In genomic region chr11:61743486-61744095, GRCh38 we compare ENCODE assay signal across 17 cellular contexts. TPM values are rescaled to one million over a fixed set of nuclear protein-coding genes. Genes with fewer than 3 reads are reported as not detected.
DNase-seq lines count a peak whose midpoint lies in the region; ATAC-seq, FAIRE-seq and TF ChIP-seq lines count a peak whose summit lies in the region.
"Had no signal": no experiment of that assay in that cellular context is flagged by ENCODE, and none has a peak within 500 bp of the region (broad histone marks: within the 10 kb centered on the region; RNA-seq: fewer than 3 reads in every experiment).

No MANE protein-coding gene starts in this region.

- 27% methylated on average over 34 of the region's 42 CpGs for WGBS in K562 (ENCODE audit: insufficient coverage, low coverage, missing lambda C conversion rate)

- no peak overlapping the region for H3K4me2 ChIP-seq in GM23338
- H3K4me2 ChIP-seq in K562 (ENCODE audit: insufficient read depth, low read length) = no peak overlapping the region; the same call in 1 of the 2 replicates
- no peak overlapping the region for H3K4me2 ChIP-seq in OCI-LY7 (ENCODE audit: low read length)

- no peak for TF ChIP-seq EP300 in K562 (IDR thresholded peaks at IDR 0.05; ENCODE audit: low read length)

- no peaks in the 10 kb centered on the region for H3F3A ChIP-seq in GM23338 (replicated peaks; ENCODE audit: low read depth)

- H3K27me3 ChIP-seq in GM23338 (ENCODE audit: insufficient read depth) (no peaks in the 10 kb centered on the region), K562 (ENCODE audit: control insufficient read depth in 2 of 2, insufficient read depth in 2 of 2, low read length in 2 of 2) (no peaks in the 10 kb centered on the region)

- no peak overlapping the region for H3K4me3 Mint-ChIP-seq in GM23338
- H3K4me3 Mint-ChIP-seq in glutamatergic neuron (ENCODE audit: unreplicated experiment) = no peak overlapping the region
- H3K4me3 Mint-ChIP-seq in activated CD4-positive, alpha-beta T cell treated with anti-CD3 and anti-CD28 coated beads, Interleukin-2, amount 10 ng/mL, durations not matched to agents 24 days and 14 days = no peak overlapping the region
- H3K4me3 Mint-ChIP-seq: CD4-positive, alpha-beta memory T cell had no signal

- intact Hi-C loops in K562 (cut with micrococcal nuclease) = no loop called here
- intact Hi-C loops in OCI-LY7 (cut with micrococcal nuclease; ENCODE audit: unreplicated experiment) = no loop called here
- intact Hi-C loops in activated CD4-positive, alpha-beta T cell treated with anti-CD3 and anti-CD28 coated beads, Interleukin-2, amount 10 ng/mL, durations not matched to agents 24 days and 14 days (cut with micrococcal nuclease) = no loop called here

- no peaks in the 10 kb centered on the region; the same call in 1 of the 2 replicates for H3K4me1 ChIP-seq in GM23338 (ENCODE audit: insufficient read depth)
- peaks cover 17 to 76% of the 10 kb centered on the region in 2 experiments for H3K4me1 ChIP-seq in K562 (replicated peaks in 1 of 2; ENCODE audit: control insufficient read depth in 2 of 2, insufficient read depth in 2 of 2, low read length in 2 of 2)
- no peaks in the 10 kb centered on the region for H3K4me1 ChIP-seq in OCI-LY7 (ENCODE audit: insufficient read depth, low read length, poor library complexity, severe bottlenecking)

- H3K9me3 Mint-ChIP-seq in GM23338 (no peaks in the 10 kb centered on the region), glutamatergic neuron (ENCODE audit: unreplicated experiment) (peaks cover 6% of the 10 kb centered on the region)
- H3K9me3 Mint-ChIP-seq in activated CD4-positive, alpha-beta T cell treated with anti-CD3 and anti-CD28 coated beads, Interleukin-2, amount 10 ng/mL, durations not matched to agents 24 days and 14 days = no peaks in the 10 kb centered on the region
- H3K9me3 Mint-ChIP-seq: CD4-positive, alpha-beta memory T cell had no signal

- H3K4me3 ChIP-seq in GM23338 = no peak overlapping the region
- H3K4me3 ChIP-seq in K562 = no peak overlapping the region
- H3K4me3 ChIP-seq in OCI-LY7 (ENCODE audit: low read depth, low read length, poor library complexity, severe bottlenecking) = no peak overlapping the region

- H3K36me3 Mint-ChIP-seq in GM23338 (ENCODE audit: low read depth) (peaks cover 4% of the 10 kb centered on the region; the same call in 2 of the 3 replicates), glutamatergic neuron (ENCODE audit: unreplicated experiment) (no peaks in the 10 kb centered on the region)
- H3K36me3 Mint-ChIP-seq in activated CD4-positive, alpha-beta T cell treated with anti-CD3 and anti-CD28 coated beads, Interleukin-2, amount 10 ng/mL, durations not matched to agents 24 days and 14 days (ENCODE audit: low read depth) = no peaks in the 10 kb centered on the region
- H3K36me3 Mint-ChIP-seq: CD4-positive, alpha-beta memory T cell had no signal

- H3K27ac ChIP-seq in GM23338 (ENCODE audit: low read depth) (no peak overlapping the region), K562 (ENCODE audit: extremely low read depth, low read depth, low read length) (no peak overlapping the region), OCI-LY7 (ENCODE audit: low read depth, low read length, poor library complexity, severe bottlenecking) (no peak overlapping the region)

- no peaks in the 10 kb centered on the region for H3K9me1 ChIP-seq in K562 (ENCODE audit: control insufficient read depth, insufficient read depth, low read length)

- DNase-seq in GM23338 (ENCODE audit: low spot score) (peak; percentile 61), K562 (ENCODE audit: extremely low read depth in 1 of 4, low spot score in 3 of 4) (peak; percentile 42 to 77 (median 60)), glutamatergic neuron (peak; percentile 55), OCI-LY7 (ENCODE audit: low spot score) (no peak), erythroblast (lab: John Stamatoyannopoulos, UW) (no peak)
- DNase-seq in activated CD4-positive, alpha-beta T cell treated with anti-CD3 and anti-CD28 coated beads, Interleukin-2, amount 10 ng/mL, durations not matched to agents 24 days and 14 days = no peak
- DNase-seq: C1 segment of cervical spinal cord; Calu3; CD4-positive, alpha-beta memory T cell; COR-L47; DMS53; DMS79 treated with DMSO at 0.1 percent for 48 hours; H7 had no signal

- H3K79me2 ChIP-seq in GM23338 (replicated peaks; ENCODE audit: insufficient read depth) (no peaks in the 10 kb centered on the region), K562 (ENCODE audit: control insufficient read depth, insufficient read depth, low read length) (no peaks in the 10 kb centered on the region), OCI-LY7 (ENCODE audit: insufficient read depth, low read depth, low read length) (no peaks in the 10 kb centered on the region)

- TF ChIP-seq CTCF in GM23338 (conservative IDR thresholded peaks at IDR 0.05; ENCODE audit: low read depth in 2 of 2) (peak; percentile 12 to 23; a peak in 3 of 4 replicates), K562 (IDR thresholded peaks at IDR 0.05 in 2 of 3, conservative IDR thresholded peaks at IDR 0.05 in 1 of 3; ENCODE audit: insufficient read depth in 2 of 3, low read depth in 1 of 3, low read length in 3 of 3) (peak; percentile 10 to 39 (median 20); a peak in 3 of 6 replicates), glutamatergic neuron (IDR thresholded peaks at IDR 0.05; ENCODE audit: partially characterized antibody, unreplicated experiment) (no peak), OCI-LY7 (conservative IDR thresholded peaks at IDR 0.05; ENCODE audit: low read length) (no peak)

- H3K9ac ChIP-seq in K562 (ENCODE audit: insufficient read depth in 1 of 2, low read depth in 2 of 2, low read length in 2 of 2) = peak overlapping the region in 1 of 2 experiments; percentile 82; a peak in 2 of 4 replicates

- no peak for FAIRE-seq in K562 (lab: Jason Lieb, UNC)
- FAIRE-seq: G401.6, GM12892, H1 had no signal

- no peak for TF ChIP-seq RAD21 in K562 (CRISPR knock-in tag; conservative IDR thresholded peaks at IDR 0.05 in 1 of 2, IDR thresholded peaks at IDR 0.05 in 1 of 2)

- H3K27me3 Mint-ChIP-seq in GM23338 (ENCODE audit: insufficient read depth, low read depth, poor library complexity) (peaks cover 13% of the 10 kb centered on the region), glutamatergic neuron (ENCODE audit: unreplicated experiment) (peaks cover 3% of the 10 kb centered on the region)
- H3K27me3 Mint-ChIP-seq in activated CD4-positive, alpha-beta T cell treated with anti-CD3 and anti-CD28 coated beads, Interleukin-2, amount 10 ng/mL, durations not matched to agents 24 days and 14 days = no peaks in the 10 kb centered on the region

- H3K9me2 ChIP-seq in GM23338 (ENCODE audit: insufficient read depth) (no peaks in the 10 kb centered on the region), OCI-LY7 (ENCODE audit: insufficient read depth, low read length) (no peaks in the 10 kb centered on the region)

- POLR2A ChIA-PET in K562 (lab: Yijun Ruan, JAX) (interaction anchor here (0.6 to 1.7 kb wide), 4 partner anchors 13 to 49 kb away, joined by 3 to 7 read pairs (median 6); partner anchors contain the start of genes FEN1 and TMEM258), OCI-LY7 (lab: Charles Lee) (no interaction called here)

- TF ChIP-seq POLR2A in K562 (conservative IDR thresholded peaks at IDR 0.05) (no peak), erythroblast (IDR thresholded peaks at IDR 0.05; ENCODE audit: low read length) (no peak)

- H4K20me1 ChIP-seq in GM23338 (replicated peaks; ENCODE audit: insufficient read depth) (no peaks in the 10 kb centered on the region), K562 (replicated peaks; ENCODE audit: control insufficient read depth, insufficient read depth, low read length) (no peaks in the 10 kb centered on the region), OCI-LY7 (ENCODE audit: insufficient read depth, low read length) (no peaks in the 10 kb centered on the region)

- H2AFZ ChIP-seq in GM23338 (no peak overlapping the region), K562 (ENCODE audit: low read depth, low read length) (peak overlapping the region; percentile 47; the same call in 1 of the 2 replicates), OCI-LY7 (ENCODE audit: low read length) (no peak overlapping the region)

- CTCF ChIA-PET in K562 (lab: Yijun Ruan, JAX; ENCODE audit: low intra/inter-chr PET ratio) (no interaction called here), OCI-LY7 (lab: Charles Lee; ENCODE audit: unreplicated experiment) (no interaction called here)

- in situ Hi-C loops in K562 (cut with MboI) = no loop called here

- no peaks in the 10 kb centered on the region for H3K9me3 ChIP-seq in K562 (replicated peaks; ENCODE audit: control insufficient read depth, insufficient read depth, low read depth, low read length)
- no peaks in the 10 kb centered on the region for H3K9me3 ChIP-seq in OCI-LY7 (ENCODE audit: low read length)

- H3K27ac Mint-ChIP-seq in GM23338 (no peak overlapping the region), glutamatergic neuron (ENCODE audit: unreplicated experiment) (no peak overlapping the region)
- no peak overlapping the region for H3K27ac Mint-ChIP-seq in activated CD4-positive, alpha-beta T cell treated with anti-CD3 and anti-CD28 coated beads, Interleukin-2, amount 10 ng/mL, durations not matched to agents 24 days and 14 days
- H3K27ac Mint-ChIP-seq: CD4-positive, alpha-beta memory T cell had no signal

- ATAC-seq in GM23338 = peak; percentile 16
- ATAC-seq in K562 = peak; percentile 66
- ATAC-seq: HCT116 had no signal

- H3K4me1 Mint-ChIP-seq in GM23338 = peaks cover 6% of the 10 kb centered on the region; the same call in 1 of the 3 replicates
- peaks cover 14% of the 10 kb centered on the region for H3K4me1 Mint-ChIP-seq in glutamatergic neuron (ENCODE audit: low read depth, unreplicated experiment)
- H3K4me1 Mint-ChIP-seq in activated CD4-positive, alpha-beta T cell treated with anti-CD3 and anti-CD28 coated beads, Interleukin-2, amount 10 ng/mL, durations not matched to agents 24 days and 14 days = no peaks in the 10 kb centered on the region
- H3K4me1 Mint-ChIP-seq: CD4-positive, alpha-beta memory T cell had no signal

- BruUV-seq in K562 (replicated peaks; lab: Mats Ljungman, UMichigan) = no TSS peak
- BruUV-seq in OCI-LY7 (replicated peaks; lab: Mats Ljungman, UMichigan) = no TSS peak

- H3K36me3 ChIP-seq in GM23338 (ENCODE audit: insufficient read depth) (no peaks in the 10 kb centered on the region), K562 (ENCODE audit: control insufficient read depth, insufficient read depth, low read length) (no peaks in the 10 kb centered on the region), OCI-LY7 (ENCODE audit: insufficient read depth, low read length) (no peaks in the 10 kb centered on the region)

RNA-seq across cellular contexts. Expression of gene MYRF, which starts 8.8 kb away (rescaled TPM):
- total RNA-seq in GM23338 (2014; rRNA removed; shearing (Covaris generic)) = 5.0 and 5.5 TPM in 2 replicates
- polyA plus RNA-seq in GM23338 (2016; fragmentation: Nextera tagmentation; extraction: Ambion mirVana) (1.9 and 2.2 TPM in 2 replicates), K562 (2011; rRNA removed) (10.4 and 16.6 TPM in 2 replicates), K562 (2014; fragmentation: Illumina TruSeq; extraction: Trizol) (14.7 and 17.8 TPM in 2 replicates), K562 (2014; fragmentation: Nextera tagmentation; extraction: Ambion mirVana) (1 to 10 TPM; 2.3 TPM), K562 (2014; rRNA removed) (15.6 and 17.4 TPM in 2 replicates)
- 95.5 and 239 TPM in 2 replicates for total RNA-seq in K562 (2011; cell fraction: chromatin; rRNA removed; ENCODE audit: low replicate concordance)
- total RNA-seq in K562 (2011; cell fraction: nucleolus; rRNA removed) = 109 and 132 TPM in 2 replicates
- total RNA-seq in K562 (2011; cell fraction: nucleoplasm; rRNA removed) = 92.2 and 107 TPM in 2 replicates
- total RNA-seq in K562 (2014; rRNA removed) (7.1 and 11.0 TPM in 2 replicates), K562 (2014; rRNA removed; fragmentation: Illumina TruSeq; extraction: Trizol) (2.6 and 3.3 TPM in 2 replicates), K562 (2015; rRNA removed; fragmentation: Illumina TruSeq; extraction: Trizol) (4.0 and 4.1 TPM in 2 replicates), K562 (2021) (21.4 and 25.8 TPM in 2 replicates), glutamatergic neuron (ENCODE audit: unreplicated experiment) (0.29 TPM), OCI-LY7 (2022) (0.98 and 1.1 TPM in 2 replicates)
- polyA plus RNA-seq in K562 (2011; cell fraction: cytosol; rRNA removed) = 13.6 and 26.3 TPM in 2 replicates
- polyA plus RNA-seq in K562 (2011; cell fraction: nucleus; rRNA removed) = 104 and 152 TPM in 2 replicates
- 14.8 and 25.8 TPM in 2 replicates for polyA plus RNA-seq in K562 (2012)
- 6.8 and 8.5 TPM in 2 replicates for polyA minus RNA-seq in K562 (2011; rRNA and poly(A)+ RNA removed)
- 22.7 and 23.9 TPM in 2 replicates for polyA minus RNA-seq in K562 (2011; cell fraction: cytosol; rRNA and poly(A)+ RNA removed)
- polyA minus RNA-seq in K562 (2011; cell fraction: nucleus; rRNA and poly(A)+ RNA removed) = 32.4 and 34.1 TPM in 2 replicates
- total RNA-seq in OCI-LY7 (2014; rRNA removed; shearing (Covaris generic)) = 0.19 and 0.23 TPM in 2 replicates
- 1.1 and 1.2 TPM in 2 replicates for total RNA-seq in activated CD4-positive, alpha-beta T cell treated with anti-CD3 and anti-CD28 coated beads, Interleukin-2, amount 10 ng/mL, durations not matched to agents 24 days and 14 days

RNA-seq across cellular contexts. Expression of gene TMEM258, which starts 48.8 kb away (rescaled TPM):
- total RNA-seq in GM23338 (2014; rRNA removed; shearing (Covaris generic)) = 71.3 and 73.3 TPM in 2 replicates
- polyA plus RNA-seq in GM23338 (2016; fragmentation: Nextera tagmentation; extraction: Ambion mirVana) (519 and 553 TPM in 2 replicates), K562 (2011; rRNA removed) (630 and 713 TPM in 2 replicates), K562 (2014; fragmentation: Illumina TruSeq; extraction: Trizol) (213 and 256 TPM in 2 replicates), K562 (2014; fragmentation: Nextera tagmentation; extraction: Ambion mirVana) (100 to 1,000 TPM; 794 to 856 TPM), K562 (2014; rRNA removed) (199 and 268 TPM in 2 replicates)
- total RNA-seq in K562 (2011; cell fraction: chromatin; rRNA removed; ENCODE audit: low replicate concordance) = 88.0 and 142 TPM in 2 replicates
- 195 and 216 TPM in 2 replicates for total RNA-seq in K562 (2011; cell fraction: nucleolus; rRNA removed)
- 192 and 237 TPM in 2 replicates for total RNA-seq in K562 (2011; cell fraction: nucleoplasm; rRNA removed)
- total RNA-seq in K562 (2014; rRNA removed) (97.2 and 153 TPM in 2 replicates), K562 (2014; rRNA removed; fragmentation: Illumina TruSeq; extraction: Trizol) (227 and 239 TPM in 2 replicates), K562 (2015; rRNA removed; fragmentation: Illumina TruSeq; extraction: Trizol) (221 and 231 TPM in 2 replicates), K562 (2021) (168 and 200 TPM in 2 replicates), glutamatergic neuron (ENCODE audit: unreplicated experiment) (82.7 TPM), OCI-LY7 (2022) (173 and 174 TPM in 2 replicates)
- polyA plus RNA-seq in K562 (2011; cell fraction: cytosol; rRNA removed) = 728 and 1,027 TPM in 2 replicates
- 254 and 417 TPM in 2 replicates for polyA plus RNA-seq in K562 (2011; cell fraction: nucleus; rRNA removed)
- 426 and 696 TPM in 2 replicates for polyA plus RNA-seq in K562 (2012)
- polyA minus RNA-seq in K562 (2011; rRNA and poly(A)+ RNA removed) = 155 and 167 TPM in 2 replicates
- 111 and 157 TPM in 2 replicates for polyA minus RNA-seq in K562 (2011; cell fraction: cytosol; rRNA and poly(A)+ RNA removed)
- polyA minus RNA-seq in K562 (2011; cell fraction: nucleus; rRNA and poly(A)+ RNA removed) = 46.0 and 84.9 TPM in 2 replicates
- total RNA-seq in OCI-LY7 (2014; rRNA removed; shearing (Covaris generic)) = 119 and 174 TPM in 2 replicates
- total RNA-seq in activated CD4-positive, alpha-beta T cell treated with anti-CD3 and anti-CD28 coated beads, Interleukin-2, amount 10 ng/mL, durations not matched to agents 24 days and 14 days = 179 and 187 TPM in 2 replicates

RNA-seq across cellular contexts. Expression of gene FEN1, which starts 49.1 kb away (rescaled TPM):
- total RNA-seq in GM23338 (2014; rRNA removed; shearing (Covaris generic)) = 89.0 and 96.3 TPM in 2 replicates
- polyA plus RNA-seq in GM23338 (2016; fragmentation: Nextera tagmentation; extraction: Ambion mirVana) (78.8 and 85.1 TPM in 2 replicates), K562 (2011; rRNA removed) (91.3 and 124 TPM in 2 replicates), K562 (2014; fragmentation: Illumina TruSeq; extraction: Trizol) (138 and 146 TPM in 2 replicates), K562 (2014; fragmentation: Nextera tagmentation; extraction: Ambion mirVana) (10 to 100 TPM; 58.1 to 86.8 TPM), K562 (2014; rRNA removed) (132 and 136 TPM in 2 replicates)
- total RNA-seq in K562 (2011; cell fraction: chromatin; rRNA removed; ENCODE audit: low replicate concordance) = 27.9 and 42.4 TPM in 2 replicates
- 50.0 and 60.9 TPM in 2 replicates for total RNA-seq in K562 (2011; cell fraction: nucleolus; rRNA removed)
- 37.0 and 43.3 TPM in 2 replicates for total RNA-seq in K562 (2011; cell fraction: nucleoplasm; rRNA removed)
- total RNA-seq in K562 (2014; rRNA removed) (156 and 172 TPM in 2 replicates), K562 (2014; rRNA removed; fragmentation: Illumina TruSeq; extraction: Trizol) (130 and 137 TPM in 2 replicates), K562 (2015; rRNA removed; fragmentation: Illumina TruSeq; extraction: Trizol) (150 and 154 TPM in 2 replicates), K562 (2021) (140 and 150 TPM in 2 replicates), glutamatergic neuron (ENCODE audit: unreplicated experiment) (15.2 TPM), OCI-LY7 (2022) (102 and 123 TPM in 2 replicates)
- 83.9 and 106 TPM in 2 replicates for polyA plus RNA-seq in K562 (2011; cell fraction: cytosol; rRNA removed)
- 28.7 and 36.3 TPM in 2 replicates for polyA plus RNA-seq in K562 (2011; cell fraction: nucleus; rRNA removed)
- 122 and 124 TPM in 2 replicates for polyA plus RNA-seq in K562 (2012)
- polyA minus RNA-seq in K562 (2011; rRNA and poly(A)+ RNA removed) = 77.5 and 111 TPM in 2 replicates
- polyA minus RNA-seq in K562 (2011; cell fraction: cytosol; rRNA and poly(A)+ RNA removed) = 54.2 and 76.3 TPM in 2 replicates
- polyA minus RNA-seq in K562 (2011; cell fraction: nucleus; rRNA and poly(A)+ RNA removed) = 29.8 and 34.1 TPM in 2 replicates
- 143 and 153 TPM in 2 replicates for total RNA-seq in OCI-LY7 (2014; rRNA removed; shearing (Covaris generic))
- total RNA-seq in activated CD4-positive, alpha-beta T cell treated with anti-CD3 and anti-CD28 coated beads, Interleukin-2, amount 10 ng/mL, durations not matched to agents 24 days and 14 days = 144 and 152 TPM in 2 replicates

Comparison
In these comparisons a context has a peak if more than half of its experiments do, and no peak if none do; other contexts are left out.
1. DNase-seq: peak in GM23338 (single experiment), K562 (4 of 4) and glutamatergic neuron (single experiment); none in OCI-LY7 (single experiment), activated CD4-positive, alpha-beta T cell treated with anti-CD3 and anti-CD28 coated beads, Interleukin-2, amount 10 ng/mL, durations not matched to agents 24 days and 14 days (single experiment) and erythroblast (0 of 2).
2. CTCF ChIP-seq: peak in GM23338 (2 of 2) and K562 (3 of 3); none in glutamatergic neuron (single experiment) and OCI-LY7 (single experiment).